12 cellular contexts compared by ENCODE assay signal in the genomic region with DNA sequence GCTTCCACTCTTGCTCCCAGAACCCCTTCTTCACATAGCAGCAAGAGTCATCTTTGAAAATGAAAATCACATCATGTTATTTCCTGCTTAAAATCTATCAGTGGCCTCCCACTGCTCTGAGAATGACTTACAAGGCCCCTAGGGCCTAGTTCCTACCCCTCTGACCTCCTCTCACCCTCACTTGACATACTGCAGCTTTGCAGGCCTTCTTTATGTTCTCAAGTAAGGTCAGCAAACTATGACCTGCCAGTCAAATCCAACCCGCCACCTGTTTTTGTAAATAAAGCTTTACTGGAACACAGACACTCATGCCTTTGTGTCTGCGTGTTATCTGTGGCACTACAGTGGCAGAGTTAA.
A peak's percentile ranks its signal among the peaks of the same experiment; 100 is the strongest.
DNase-seq lines count a peak whose midpoint lies in the region; ATAC-seq and TF ChIP-seq lines count a peak whose summit lies in the region.
"Had no signal": no experiment of that assay in that cellular context is flagged by ENCODE, and none has a peak within 500 bp of the region (broad histone marks: within the 10 kb centered on the region; RNA-seq: fewer than 3 reads in every experiment).

No MANE protein-coding gene starts in this region.

- peak overlapping the region; percentile 14 for H3K27ac Mint-ChIP-seq in Caco-2 (ENCODE audit: unreplicated experiment)
- peak overlapping the region; percentile 21 for H3K27ac Mint-ChIP-seq in activated naive CD8-positive, alpha-beta T cell treated with anti-CD3 and anti-CD28 coated beads for 36 hours

- no peaks in the 10 kb centered on the region for H3K9me3 Mint-ChIP-seq in Caco-2 (ENCODE audit: unreplicated experiment)
- H3K9me3 Mint-ChIP-seq in activated naive CD8-positive, alpha-beta T cell treated with anti-CD3 and anti-CD28 coated beads for 36 hours, result no peaks in the 10 kb centered on the region

- H3K4me3 Mint-ChIP-seq in Caco-2 (ENCODE audit: unreplicated experiment), result no peak overlapping the region
- no peak overlapping the region for H3K4me3 Mint-ChIP-seq in activated naive CD8-positive, alpha-beta T cell treated with anti-CD3 and anti-CD28 coated beads for 36 hours

- POLR2A ChIA-PET in Caco-2 (lab: Charles Lee), result no interaction called here

- H3K27me3 Mint-ChIP-seq in Caco-2 (ENCODE audit: insufficient read depth, unreplicated experiment), result no peaks in the 10 kb centered on the region
- no peaks in the 10 kb centered on the region for H3K27me3 Mint-ChIP-seq in activated naive CD8-positive, alpha-beta T cell treated with anti-CD3 and anti-CD28 coated beads for 36 hours

- ATAC-seq in GM18873 (IDR thresholded peaks at IDR 0.05; ENCODE audit: low FRiP score, unreplicated experiment) (peak; percentile 34), HG02884 (IDR thresholded peaks at IDR 0.05; ENCODE audit: unreplicated experiment) (peak; percentile 19), HG03159 (IDR thresholded peaks at IDR 0.05; ENCODE audit: unreplicated experiment) (no peak)

- no peaks in the 10 kb centered on the region for H3K27me3 ChIP-seq in Caco-2 (replicated peaks; ENCODE audit: control insufficient read depth, insufficient read depth, low read length)
- H3K27me3 ChIP-seq: esophagus muscularis mucosa had no signal

- H3K4me1 ChIP-seq in Caco-2, result peaks cover 27% of the 10 kb centered on the region

- intact Hi-C loops in Caco-2 (cut with micrococcal nuclease; ENCODE audit: unreplicated experiment), result loop anchor here (1.0 to 2.0 kb wide), 2 partner anchors 51 to 751 kb away; no protein-coding TSS in a partner anchor

- no peaks in the 10 kb centered on the region for H3K9me3 ChIP-seq in Caco-2
- H3K9me3 ChIP-seq: esophagus muscularis mucosa had no signal

- peaks cover 19% of the 10 kb centered on the region for H3K4me1 Mint-ChIP-seq in Caco-2 (ENCODE audit: low read depth, unreplicated experiment)
- H3K4me1 Mint-ChIP-seq in activated naive CD8-positive, alpha-beta T cell treated with anti-CD3 and anti-CD28 coated beads for 36 hours, result peaks cover 29% of the 10 kb centered on the region

- BruUV-seq in Caco-2 (replicated peaks; lab: Mats Ljungman, UMichigan), result no TSS peak

- peaks cover 35% of the 10 kb centered on the region for H3K36me3 Mint-ChIP-seq in Caco-2 (ENCODE audit: insufficient read depth, unreplicated experiment)
- peaks cover 12% of the 10 kb centered on the region for H3K36me3 Mint-ChIP-seq in activated naive CD8-positive, alpha-beta T cell treated with anti-CD3 and anti-CD28 coated beads for 36 hours

- no peak overlapping the region for H3K4me3 ChIP-seq in Caco-2 (ENCODE audit: low read depth, low read length)
- H3K4me3 ChIP-seq: esophagus muscularis mucosa had no signal

- TF ChIP-seq CTCF in Caco-2 (IDR thresholded peaks at IDR 0.05; ENCODE audit: insufficient read depth in 1 of 2, low read depth in 1 of 2, low read length in 1 of 2, severe bottlenecking in 1 of 2, unreplicated experiment in 1 of 2), result no peak

- DNase-seq in Caco-2 (no peak), NCI-H2227 treated with DMSO at 0.1 percent for 48 hours (lab: John Stamatoyannopoulos, UW) (no peak), NCI-H1694 (lab: John Stamatoyannopoulos, UW) (no peak), erythroblast (lab: John Stamatoyannopoulos, UW) (no peak)
- no peak for DNase-seq in activated naive CD8-positive, alpha-beta T cell treated with anti-CD3 and anti-CD28 coated beads for 36 hours
- DNase-seq: midbrain, NCI-H2171 treated with DMSO at 0.1 percent for 48 hours, trophoblast cell had no signal

- TF ChIP-seq POLR2A in erythroblast (IDR thresholded peaks at IDR 0.05; ENCODE audit: low read length), result no peak

- CTCF ChIA-PET in Caco-2 (lab: Charles Lee), result interaction anchor here (1.4 kb wide), 1 partner anchor 82 kb away, joined by 4 read pairs; no protein-coding TSS in a partner anchor

- H3K36me3 ChIP-seq in Caco-2 (ENCODE audit: control insufficient read depth, insufficient read depth, low read length), result peaks cover 1% of the 10 kb centered on the region
